In the genomic region with DNA sequence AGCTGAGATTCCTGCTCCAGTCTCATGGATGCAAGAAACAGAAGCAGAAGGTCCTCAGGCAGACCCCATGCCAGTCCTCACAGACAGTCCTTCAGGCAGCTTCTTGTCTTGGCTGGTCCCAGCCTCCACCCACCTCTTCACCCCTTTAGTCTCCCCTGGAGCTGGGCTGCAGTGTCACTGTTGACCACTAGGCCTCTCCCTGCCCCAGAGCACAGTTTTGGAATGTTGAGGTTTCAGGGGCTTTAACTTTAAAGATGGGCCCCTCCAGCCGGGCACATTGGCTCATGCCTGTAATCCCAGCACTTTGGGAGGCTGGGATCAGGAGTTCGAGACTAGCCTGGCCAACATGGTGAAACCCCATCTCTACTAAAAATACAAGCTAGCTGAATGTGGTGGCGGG, we compare ENCODE assay signal across 1 cellular context.
TF ChIP-seq lines count a peak whose summit lies in the region.

No MANE protein-coding gene starts in this region.

TF ChIP-seq in HepG2, 621 proteins besides CTCF, POLR2A, EP300 and RAD21 (continued from another document):
- TF ChIP-seq U2AF2 (IDR thresholded peaks at IDR 0.05; ENCODE audit: low read depth, low read length): no peak
- TF ChIP-seq, protein P1, sequence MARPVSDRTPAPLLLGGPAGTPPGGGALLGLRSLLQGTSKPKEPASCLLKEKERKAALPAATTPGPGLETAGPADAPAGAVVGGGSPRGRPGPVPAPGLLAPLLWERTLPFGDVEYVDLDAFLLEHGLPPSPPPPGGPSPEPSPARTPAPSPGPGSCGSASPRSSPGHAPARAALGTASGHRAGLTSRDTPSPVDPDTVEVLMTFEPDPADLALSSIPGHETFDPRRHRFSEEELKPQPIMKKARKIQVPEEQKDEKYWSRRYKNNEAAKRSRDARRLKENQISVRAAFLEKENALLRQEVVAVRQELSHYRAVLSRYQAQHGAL (CRISPR knock-in tag; IDR thresholded peaks at IDR 0.05; ENCODE audit: not compliant biosample characterization): no peak
- no peak for TF ChIP-seq KMT2A (CRISPR knock-in tag; IDR thresholded peaks at IDR 0.05)
- TF ChIP-seq NFKB2 (CRISPR knock-in tag; IDR thresholded peaks at IDR 0.05; ENCODE audit: borderline replicate concordance): no peak
